Comparison of ENCODE assay signal across 1 cellular context in genomic region chr20:47576516-47577033, GRCh38.
TF ChIP-seq lines count a peak whose summit lies in the region.

No MANE protein-coding gene starts in this region.

TF ChIP-seq in HepG2, 621 proteins besides CTCF, POLR2A, EP300 and RAD21 (continued from another document and continues in another):
- TF ChIP-seq CCAR2 (optimal IDR thresholded peaks at IDR 0.05; ENCODE audit: low read depth, low read length) (peak; percentile 68), KDM4B (CRISPR knock-in tag; IDR thresholded peaks at IDR 0.05) (peak; percentile 73; the same call in 1 of the 2 replicates), HDAC2 (CRISPR knock-in tag; IDR thresholded peaks at IDR 0.05) (peak; percentile 85), NCOA1 (CRISPR knock-in tag; IDR thresholded peaks at IDR 0.05) (no peak), IKZF5 (CRISPR knock-in tag; IDR thresholded peaks at IDR 0.05) (peak; percentile 72), ZNF761 (CRISPR knock-in tag; conservative IDR thresholded peaks at IDR 0.05) (no peak), MEF2D (CRISPR knock-in tag; IDR thresholded peaks at IDR 0.05) (peak; percentile 66; the same call in 1 of the 2 replicates), PHF5A (CRISPR knock-in tag; IDR thresholded peaks at IDR 0.05; ENCODE audit: low read depth, unreplicated experiment) (peak; percentile 88), HOXA3 (CRISPR knock-in tag; IDR thresholded peaks at IDR 0.05) (peak; percentile 78; the same call in 1 of the 2 replicates), ZNF768 (CRISPR knock-in tag; IDR thresholded peaks at IDR 0.05) (no peak), ZNF503 (CRISPR knock-in tag; IDR thresholded peaks at IDR 0.05) (0 out of 2 replicates have a peak, but pooled peaks have one; percentile 77), ZNF652 (CRISPR knock-in tag; IDR thresholded peaks at IDR 0.05; ENCODE audit: borderline replicate concordance, low read depth) (peak; percentile 100), U2AF1 (optimal IDR thresholded peaks at IDR 0.05; ENCODE audit: low read depth, low read length) (no peak), ZSCAN5A (CRISPR knock-in tag; IDR thresholded peaks at IDR 0.05; ENCODE audit: borderline replicate concordance) (peak; percentile 73; the same call in 1 of the 2 replicates), KMT2B (CRISPR knock-in tag; IDR thresholded peaks at IDR 0.05) (peak; percentile 91), GATAD2A (CRISPR knock-in tag; IDR thresholded peaks at IDR 0.05) (peak; percentile 92), DRAP1 (CRISPR knock-in tag; IDR thresholded peaks at IDR 0.05) (peak; percentile 87), SUZ12 (IDR thresholded peaks at IDR 0.05; ENCODE audit: low read depth, low read length) (no peak), GABPA (IDR thresholded peaks at IDR 0.05; ENCODE audit: low read depth, low read length) (no peak), GABPA (CRISPR knock-in tag; IDR thresholded peaks at IDR 0.05; ENCODE audit: low read depth) (peak; percentile 66), SALL1 (CRISPR knock-in tag; IDR thresholded peaks at IDR 0.05) (peak; percentile 74), MAFF (IDR thresholded peaks at IDR 0.05; ENCODE audit: low read depth, low read length) (0 out of 2 replicates have a peak, but pooled peaks have one; percentile 29), FOSL2 (CRISPR knock-in tag; IDR thresholded peaks at IDR 0.05) (peak; percentile 50; the same call in 1 of the 2 replicates), ZNF263 (CRISPR knock-in tag; IDR thresholded peaks at IDR 0.05) (no peak), ZNF430 (CRISPR knock-in tag; IDR thresholded peaks at IDR 0.05) (peak; percentile 88), RCOR2 (CRISPR knock-in tag; IDR thresholded peaks at IDR 0.05) (peak; percentile 72), CBX1 (IDR thresholded peaks at IDR 0.05; ENCODE audit: low read depth) (no peak), MAF1 (CRISPR knock-in tag; IDR thresholded peaks at IDR 0.05; ENCODE audit: borderline replicate concordance) (no peak), MIER3 (CRISPR knock-in tag; IDR thresholded peaks at IDR 0.05; ENCODE audit: borderline replicate concordance) (no peak), ZSCAN9 (CRISPR knock-in tag; IDR thresholded peaks at IDR 0.05; ENCODE audit: borderline replicate concordance) (peak; percentile 53; the same call in 1 of the 2 replicates), SMAD9 (CRISPR knock-in tag; IDR thresholded peaks at IDR 0.05) (no peak), PRPF4 (IDR thresholded peaks at IDR 0.05; ENCODE audit: low read depth, low read length, poor library complexity, severe bottlenecking) (no peak), MXI1 (IDR thresholded peaks at IDR 0.05; ENCODE audit: borderline replicate concordance, low read depth, low read length) (peak; percentile 53; the same call in 1 of the 3 replicates), STAT6 (CRISPR knock-in tag; IDR thresholded peaks at IDR 0.05; ENCODE audit: borderline replicate concordance) (no peak)
- TF ChIP-seq, protein P1, sequence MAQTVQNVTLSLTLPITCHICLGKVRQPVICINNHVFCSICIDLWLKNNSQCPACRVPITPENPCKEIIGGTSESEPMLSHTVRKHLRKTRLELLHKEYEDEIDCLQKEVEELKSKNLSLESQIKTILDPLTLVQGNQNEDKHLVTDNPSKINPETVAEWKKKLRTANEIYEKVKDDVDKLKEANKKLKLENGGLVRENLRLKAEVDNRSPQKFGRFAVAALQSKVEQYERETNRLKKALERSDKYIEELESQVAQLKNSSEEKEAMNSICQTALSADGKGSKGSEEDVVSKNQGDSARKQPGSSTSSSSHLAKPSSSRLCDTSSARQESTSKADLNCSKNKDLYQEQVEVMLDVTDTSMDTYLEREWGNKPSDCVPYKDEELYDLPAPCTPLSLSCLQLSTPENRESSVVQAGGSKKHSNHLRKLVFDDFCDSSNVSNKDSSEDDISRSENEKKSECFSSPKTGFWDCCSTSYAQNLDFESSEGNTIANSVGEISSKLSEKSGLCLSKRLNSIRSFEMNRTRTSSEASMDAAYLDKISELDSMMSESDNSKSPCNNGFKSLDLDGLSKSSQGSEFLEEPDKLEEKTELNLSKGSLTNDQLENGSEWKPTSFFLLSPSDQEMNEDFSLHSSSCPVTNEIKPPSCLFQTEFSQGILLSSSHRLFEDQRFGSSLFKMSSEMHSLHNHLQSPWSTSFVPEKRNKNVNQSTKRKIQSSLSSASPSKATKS (CRISPR knock-in tag; IDR thresholded peaks at IDR 0.05), result no peak
- TF ChIP-seq, protein P2, sequence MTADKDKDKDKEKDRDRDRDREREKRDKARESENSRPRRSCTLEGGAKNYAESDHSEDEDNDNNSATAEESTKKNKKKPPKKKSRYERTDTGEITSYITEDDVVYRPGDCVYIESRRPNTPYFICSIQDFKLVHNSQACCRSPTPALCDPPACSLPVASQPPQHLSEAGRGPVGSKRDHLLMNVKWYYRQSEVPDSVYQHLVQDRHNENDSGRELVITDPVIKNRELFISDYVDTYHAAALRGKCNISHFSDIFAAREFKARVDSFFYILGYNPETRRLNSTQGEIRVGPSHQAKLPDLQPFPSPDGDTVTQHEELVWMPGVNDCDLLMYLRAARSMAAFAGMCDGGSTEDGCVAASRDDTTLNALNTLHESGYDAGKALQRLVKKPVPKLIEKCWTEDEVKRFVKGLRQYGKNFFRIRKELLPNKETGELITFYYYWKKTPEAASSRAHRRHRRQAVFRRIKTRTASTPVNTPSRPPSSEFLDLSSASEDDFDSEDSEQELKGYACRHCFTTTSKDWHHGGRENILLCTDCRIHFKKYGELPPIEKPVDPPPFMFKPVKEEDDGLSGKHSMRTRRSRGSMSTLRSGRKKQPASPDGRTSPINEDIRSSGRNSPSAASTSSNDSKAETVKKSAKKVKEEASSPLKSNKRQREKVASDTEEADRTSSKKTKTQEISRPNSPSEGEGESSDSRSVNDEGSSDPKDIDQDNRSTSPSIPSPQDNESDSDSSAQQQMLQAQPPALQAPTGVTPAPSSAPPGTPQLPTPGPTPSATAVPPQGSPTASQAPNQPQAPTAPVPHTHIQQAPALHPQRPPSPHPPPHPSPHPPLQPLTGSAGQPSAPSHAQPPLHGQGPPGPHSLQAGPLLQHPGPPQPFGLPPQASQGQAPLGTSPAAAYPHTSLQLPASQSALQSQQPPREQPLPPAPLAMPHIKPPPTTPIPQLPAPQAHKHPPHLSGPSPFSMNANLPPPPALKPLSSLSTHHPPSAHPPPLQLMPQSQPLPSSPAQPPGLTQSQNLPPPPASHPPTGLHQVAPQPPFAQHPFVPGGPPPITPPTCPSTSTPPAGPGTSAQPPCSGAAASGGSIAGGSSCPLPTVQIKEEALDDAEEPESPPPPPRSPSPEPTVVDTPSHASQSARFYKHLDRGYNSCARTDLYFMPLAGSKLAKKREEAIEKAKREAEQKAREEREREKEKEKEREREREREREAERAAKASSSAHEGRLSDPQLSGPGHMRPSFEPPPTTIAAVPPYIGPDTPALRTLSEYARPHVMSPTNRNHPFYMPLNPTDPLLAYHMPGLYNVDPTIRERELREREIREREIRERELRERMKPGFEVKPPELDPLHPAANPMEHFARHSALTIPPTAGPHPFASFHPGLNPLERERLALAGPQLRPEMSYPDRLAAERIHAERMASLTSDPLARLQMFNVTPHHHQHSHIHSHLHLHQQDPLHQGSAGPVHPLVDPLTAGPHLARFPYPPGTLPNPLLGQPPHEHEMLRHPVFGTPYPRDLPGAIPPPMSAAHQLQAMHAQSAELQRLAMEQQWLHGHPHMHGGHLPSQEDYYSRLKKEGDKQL (CRISPR knock-in tag; IDR thresholded peaks at IDR 0.05; ENCODE audit: low read depth), result no peak
